Comparison of ENCODE assay signal across 11 cellular contexts in genomic region chr4:84482564-84483563, GRCh38. TPM values are rescaled to one million over a fixed set of nuclear protein-coding genes. Genes with fewer than 3 reads are reported as not detected.
DNase-seq lines count a peak whose midpoint lies in the region; ATAC-seq and TF ChIP-seq lines count a peak whose summit lies in the region.
"Had no signal": no experiment of that assay in that cellular context is flagged by ENCODE, and none has a peak within 500 bp of the region (broad histone marks: within the 10 kb centered on the region; RNA-seq: fewer than 3 reads in every experiment).

No MANE protein-coding gene starts in this region.

- H3K36me3 ChIP-seq in HUES64 (ENCODE audit: insufficient read depth, low read length) (no peaks in the 10 kb centered on the region), esophagus (ENCODE audit: control insufficient read depth in 2 of 2, insufficient read depth in 2 of 2, low read length in 1 of 2) (no peaks in the 10 kb centered on the region), Caco-2 (ENCODE audit: control insufficient read depth, insufficient read depth, low read length) (no peaks in the 10 kb centered on the region)

- no peak for TF ChIP-seq CTCF in Caco-2 (IDR thresholded peaks at IDR 0.05; ENCODE audit: insufficient read depth in 1 of 2, low read depth in 1 of 2, low read length in 1 of 2, severe bottlenecking in 1 of 2, unreplicated experiment in 1 of 2)

- ATAC-seq in HG02623 (IDR thresholded peaks at IDR 0.05; ENCODE audit: unreplicated experiment) (no peak), HG02884 (IDR thresholded peaks at IDR 0.05; ENCODE audit: unreplicated experiment) (no peak), HG03442 (IDR thresholded peaks at IDR 0.05; ENCODE audit: unreplicated experiment) (no peak)

- 94% methylated on average over 69 of the region's 69 CpGs for WGBS in HUES64
- 26 to 28% methylated on average over 69 of the region's 69 CpGs for WGBS in esophagus, 2 donors

- no peaks in the 10 kb centered on the region for H3K4me1 Mint-ChIP-seq in Caco-2 (ENCODE audit: low read depth, unreplicated experiment)

- no TSS peak for BruUV-seq in Caco-2 (replicated peaks; lab: Mats Ljungman, UMichigan)

- H3K27me3 ChIP-seq in HUES64 (ENCODE audit: insufficient read depth, low read length): peaks cover 100% of the 10 kb centered on the region
- H3K27me3 ChIP-seq in esophagus (ENCODE audit: control insufficient read depth in 1 of 2, insufficient read depth in 2 of 2, low read length in 2 of 2): peaks cover 0 to 17% of the 10 kb centered on the region in 2 donors
- H3K27me3 ChIP-seq in Caco-2 (replicated peaks; ENCODE audit: control insufficient read depth, insufficient read depth, low read length): no peaks in the 10 kb centered on the region

- H3K4me3 ChIP-seq in HUES64 (ENCODE audit: low read length) (peak overlapping the region; percentile 29; the same call in 1 of the 2 replicates), esophagus (ENCODE audit: low read depth in 1 of 2, low read length in 2 of 2) (peak overlapping the region; percentile 34), Caco-2 (ENCODE audit: low read depth, low read length) (no peak overlapping the region)

- H3K4me1 ChIP-seq in HUES64 (ENCODE audit: insufficient read depth, low read length): peaks cover 11% of the 10 kb centered on the region; the same call in 1 of the 2 replicates
- H3K4me1 ChIP-seq in esophagus (ENCODE audit: control insufficient read depth in 2 of 2, insufficient read depth in 2 of 2, low read length in 1 of 2): peaks cover 2 to 5% of the 10 kb centered on the region in 2 donors
- H3K4me1 ChIP-seq in Caco-2: no peaks in the 10 kb centered on the region

- peaks cover 13% of the 10 kb centered on the region for H3K27me3 Mint-ChIP-seq in Caco-2 (ENCODE audit: insufficient read depth, unreplicated experiment)

- peaks cover 6% of the 10 kb centered on the region for H3K36me3 Mint-ChIP-seq in Caco-2 (ENCODE audit: insufficient read depth, unreplicated experiment)
- H3K36me3 Mint-ChIP-seq: activated naive CD4-positive, alpha-beta T cell treated with anti-CD3 and anti-CD28 coated beads, Interleukin-2, amount 50 U/mL, for 24 hours had no signal

- peak; percentile 35 for DNase-seq in AG08395 (ENCODE audit: low spot score)
- DNase-seq in myocyte (ENCODE audit: low read depth): peak; percentile 23
- no peak for DNase-seq in Caco-2
- DNase-seq: EL, hypothalamus had no signal

- no peak overlapping the region for H3K27ac Mint-ChIP-seq in Caco-2 (ENCODE audit: unreplicated experiment)
- H3K27ac Mint-ChIP-seq: activated naive CD4-positive, alpha-beta T cell treated with anti-CD3 and anti-CD28 coated beads, Interleukin-2, amount 50 U/mL, for 24 hours had no signal

- H3K4me3 Mint-ChIP-seq in Caco-2 (ENCODE audit: unreplicated experiment): no peak overlapping the region

- H3K27ac ChIP-seq in HUES64 (ENCODE audit: low read depth, low read length) (no peak overlapping the region), esophagus (ENCODE audit: low read depth in 2 of 2, low read length in 1 of 2) (no peak overlapping the region)

- H3K9ac ChIP-seq in HUES64 (ENCODE audit: low read depth, low read length): no peak overlapping the region

- intact Hi-C loops in Caco-2 (cut with micrococcal nuclease; ENCODE audit: unreplicated experiment): no loop called here

- no peaks in the 10 kb centered on the region for H3K9me3 Mint-ChIP-seq in Caco-2 (ENCODE audit: unreplicated experiment)

- H3K9me3 ChIP-seq in HUES64 (ENCODE audit: insufficient read depth, low read depth, low read length) (no peaks in the 10 kb centered on the region), esophagus (ENCODE audit: control insufficient read depth in 2 of 2, insufficient read depth in 1 of 2, low read depth in 1 of 2, low read length in 1 of 2) (peaks cover 0 to 2% of the 10 kb centered on the region in 2 donors), Caco-2 (no peaks in the 10 kb centered on the region)

- POLR2A ChIA-PET in Caco-2 (lab: Charles Lee): no interaction called here

- CTCF ChIA-PET in Caco-2 (lab: Charles Lee): no interaction called here

RNA-seq across cellular contexts. Expression of gene NKX6-1, which starts 16.2 kb away (rescaled TPM):
- polyA plus RNA-seq in HUES64 (2013, experiment 1 of 2): 0.65 TPM
- 0.70 TPM for polyA plus RNA-seq in HUES64 (2013, experiment 2 of 2)
- polyA plus RNA-seq in esophagus: 1 to 10 TPM; 2.5 to 8.2 TPM
- total RNA-seq in myocyte (0.94 and 1.6 TPM in 2 replicates), Caco-2 (2022) (0.14 TPM in 1 of 2 replicates, not detected in the other)
- polyA plus RNA-seq in myocyte (2012): 0.54 TPM

Comparison
In these comparisons a context has a peak if more than half of its experiments do, and no peak if none do; other contexts are left out.
1. DNase-seq: peak in AG08395 (single experiment) and myocyte (single experiment); none in Caco-2 (0 of 2).